Comparison of ENCODE assay signal across 8 cellular contexts in genomic region chr10:44962870-44963738, GRCh38. TPM values are rescaled to one million over a fixed set of nuclear protein-coding genes. Genes with fewer than 3 reads are reported as not detected.
DNase-seq lines count a peak whose midpoint lies in the region; ATAC-seq, FAIRE-seq and TF ChIP-seq lines count a peak whose summit lies in the region.

No MANE protein-coding gene starts in this region.

- no peak overlapping the region for H2BK120ac ChIP-seq in H1 (replicated peaks; ENCODE audit: low read depth, low read length)

- no peak overlapping the region for H4K5ac ChIP-seq in H1 (ENCODE audit: insufficient read length, low read depth, low read length)

- H2AFZ ChIP-seq in H1 (ENCODE audit: low read length) (no peak overlapping the region), neural progenitor cell (replicated peaks) (no peak overlapping the region)

- H3K18ac ChIP-seq in H1 (ENCODE audit: extremely low read depth, low read length): peak overlapping the region; percentile 34; the same call in 1 of the 2 replicates

- H4K8ac ChIP-seq in H1 (ENCODE audit: extremely low read depth, insufficient read depth, low read length): no peak overlapping the region

- peaks cover 25 to 47% (median 34%) of the 10 kb centered on the region in 4 experiments for H3K4me1 ChIP-seq in H1 (replicated peaks in 1 of 4; ENCODE audit: control insufficient read depth in 3 of 4, insufficient read depth in 4 of 4, low read length in 3 of 4)
- peaks cover 50% of the 10 kb centered on the region for H3K4me1 ChIP-seq in neural progenitor cell

- 68% methylated on average over 17 of the region's 19 CpGs; no CpG with 5 or more reads in 1 of the 2 experiments for WGBS in H1 (ENCODE audit: extremely low coverage in 1 of 2, insufficient coverage in 1 of 2, insufficient read length in 1 of 2, insufficient replicate concordance in 2 of 2, low coverage in 1 of 2, low lambda C conversion rate in 2 of 2, missing lambda C conversion rate in 1 of 2), 2 experiments

- H3K79me2 ChIP-seq in H1 (ENCODE audit: control insufficient read depth in 1 of 2, insufficient read depth in 2 of 2, low read length in 2 of 2) (no peaks in the 10 kb centered on the region; a peak in 1 of 4 replicates), neural progenitor cell (ENCODE audit: low read depth) (peaks cover 8% of the 10 kb centered on the region)

- TF ChIP-seq CTCF in H1 (IDR thresholded peaks at IDR 0.05; ENCODE audit: control extremely low read depth in 1 of 3, insufficient read depth in 1 of 3, low read depth in 1 of 3, low read length in 3 of 3) (peak; percentile 28 to 58 (median 54); a peak in 3 of 4 replicates), neural progenitor cell (IDR thresholded peaks at IDR 0.05) (peak; percentile 42)

- no peak overlapping the region for H3K56ac ChIP-seq in H1 (replicated peaks; ENCODE audit: insufficient read length, low read depth, low read length)

- H4K20me1 ChIP-seq in H1 (replicated peaks in 1 of 2; ENCODE audit: control insufficient read depth in 1 of 2, insufficient read depth in 2 of 2, low read length in 2 of 2): no peaks in the 10 kb centered on the region
- no peaks in the 10 kb centered on the region for H4K20me1 ChIP-seq in neural progenitor cell (ENCODE audit: low read depth)

- H3K4me1 Mint-ChIP-seq in neural progenitor cell: peaks cover 80% of the 10 kb centered on the region

- H2BK12ac ChIP-seq in H1 (ENCODE audit: low read depth, low read length): peak overlapping the region; percentile 75; the same call in 1 of the 2 replicates

- H2AK5ac ChIP-seq in H1 (ENCODE audit: low read depth, low read length): peak overlapping the region; percentile 88; the same call in 1 of the 2 replicates

- peaks cover 22% of the 10 kb centered on the region for H3F3A ChIP-seq in neural progenitor cell (ENCODE audit: low read depth)

- TF ChIP-seq RAD21 in H1 (IDR thresholded peaks at IDR 0.05 in 1 of 2, conservative IDR thresholded peaks at IDR 0.05 in 1 of 2; ENCODE audit: low read depth in 2 of 2, low read length in 2 of 2): peak in 1 of 2 experiments; percentile 25; a peak in 2 of 4 replicates

- peak overlapping the region; percentile 9 for H3K4ac ChIP-seq in H1 (replicated peaks; ENCODE audit: insufficient read length, low read depth, low read length)

- H3K36me3 ChIP-seq in H1 (ENCODE audit: control insufficient read depth in 2 of 4, insufficient read depth in 4 of 4, low read length in 3 of 4): no peaks in the 10 kb centered on the region
- no peaks in the 10 kb centered on the region for H3K36me3 ChIP-seq in neural progenitor cell

- H3K27ac Mint-ChIP-seq in neural progenitor cell: peak overlapping the region; percentile 98

- H3K4me3 Mint-ChIP-seq in neural progenitor cell: peak overlapping the region; percentile 0

- H2BK5ac ChIP-seq in H1 (ENCODE audit: low read depth, low read length): peak overlapping the region; percentile 90

- H3K9me3 ChIP-seq in H1 (ENCODE audit: insufficient read depth in 2 of 2, low read depth in 1 of 2, low read length in 1 of 2): no peaks in the 10 kb centered on the region
- no peaks in the 10 kb centered on the region for H3K9me3 ChIP-seq in neural progenitor cell (ENCODE audit: low read depth)

- H3K9me3 Mint-ChIP-seq in neural progenitor cell: no peaks in the 10 kb centered on the region

- CTCF ChIA-PET in H1 (lab: Charles Lee; ENCODE audit: partially characterized antibody): interaction anchor here (0.5 to 11.2 kb wide), 9 partner anchors 10 to 271 kb away, joined by 4 to 143 read pairs (median 18); partner anchors contain the start of gene DEPP1

- ATAC-seq in HG03095 (IDR thresholded peaks at IDR 0.05; ENCODE audit: unreplicated experiment): no peak
- ATAC-seq in GM18517 (IDR thresholded peaks at IDR 0.05; ENCODE audit: unreplicated experiment): no peak

- H4K91ac ChIP-seq in H1 (replicated peaks; ENCODE audit: insufficient read length, low read length): peak overlapping the region; percentile 7

- H3K4me3 ChIP-seq in H1 (ENCODE audit: extremely low read depth in 1 of 4, insufficient read depth in 2 of 4, low read depth in 3 of 4, low read length in 4 of 4): no peak overlapping the region
- H3K4me3 ChIP-seq in neural progenitor cell: peak overlapping the region; percentile 29

- H3K9ac ChIP-seq in H1 (replicated peaks in 1 of 4; ENCODE audit: extremely low read depth in 1 of 4, low read depth in 3 of 4, low read length in 3 of 4): no peak overlapping the region; a peak in 2 of 7 replicates
- H3K9ac ChIP-seq in neural progenitor cell: no peak overlapping the region

- H3K27me3 ChIP-seq in H1 (replicated peaks in 1 of 4; ENCODE audit: control insufficient read depth in 3 of 4, extremely low read depth in 1 of 4, insufficient read depth in 3 of 4, low read length in 3 of 4) (peaks cover 0 to 7% (median 3%) of the 10 kb centered on the region in 4 experiments; a peak in 4 of 7 replicates), neural progenitor cell (peaks cover 16% of the 10 kb centered on the region)

- peak overlapping the region; percentile 98 for H2BK20ac ChIP-seq in H1 (ENCODE audit: low read length)

- no peak for FAIRE-seq in H1 (lab: Jason Lieb, UNC)

- no peaks in the 10 kb centered on the region for H3K27me3 Mint-ChIP-seq in neural progenitor cell (ENCODE audit: insufficient read depth, low read depth)

- POLR2A ChIA-PET in H1 (lab: Charles Lee; ENCODE audit: partially characterized antibody): interaction anchor here (1.0 to 3.5 kb wide), 9 partner anchors 10 to 84 kb away, joined by 4 to 17 read pairs (median 7); partner anchors contain the start of genes DEPP1 and ZNF22

- H3K4me2 ChIP-seq in H1 (ENCODE audit: insufficient read depth in 1 of 2, low read depth in 2 of 2, low read length in 2 of 2) (peak overlapping the region in 1 of 2 experiments; percentile 54; a peak in 2 of 4 replicates), neural progenitor cell (peak overlapping the region; percentile 75)

- peaks cover 8% of the 10 kb centered on the region for H3K23me2 ChIP-seq in H1 (ENCODE audit: low read depth, low read length)

- no peaks in the 10 kb centered on the region for H3K36me3 Mint-ChIP-seq in neural progenitor cell

- H2BK15ac ChIP-seq in H1 (ENCODE audit: low read length): peak overlapping the region; percentile 88; the same call in 1 of the 2 replicates

- H3K27ac ChIP-seq in H1 (ENCODE audit: low read depth, low read length) (no peak overlapping the region), neural progenitor cell (peak overlapping the region; percentile 96)

- no peak overlapping the region for H3K14ac ChIP-seq in H1 (ENCODE audit: insufficient read length)

- peak; percentile 82 for DNase-seq in DMS53 (lab: John Stamatoyannopoulos, UW)
- DNase-seq in NCI-H2107 (lab: John Stamatoyannopoulos, UW): peak; percentile 42
- DNase-seq in H1 (ENCODE audit: low read depth in 1 of 2, low spot score in 2 of 2): peak in 1 of 2 experiments; percentile 60
- peak; percentile 76 for DNase-seq in neural progenitor cell (ENCODE audit: low spot score)
- no peak for DNase-seq in NCI-H1694 treated with DMSO at 0.1 percent for 48 hours (lab: John Stamatoyannopoulos, UW)
- DNase-seq in superior temporal gyrus (ENCODE audit: extremely low spot score): no peak

- TF ChIP-seq EP300 in H1 (IDR thresholded peaks at IDR 0.05; ENCODE audit: borderline replicate concordance in 1 of 2, low read depth in 2 of 2, low read length in 2 of 2): no peak

- H3K23ac ChIP-seq in H1 (ENCODE audit: insufficient read length): no peak overlapping the region

- no peak for TF ChIP-seq POLR2A in H1 (IDR thresholded peaks at IDR 0.05; ENCODE audit: control extremely low read depth in 1 of 2, low read depth in 2 of 2, low read length in 2 of 2)

- no peaks in the 10 kb centered on the region for H3K79me1 ChIP-seq in H1 (ENCODE audit: low read depth, low read length)

RNA-seq across cellular contexts. Expression of gene RASSF4, which starts 3.5 kb away (rescaled TPM):
- 12.3 and 14.5 TPM in 2 replicates for total RNA-seq in H1 (2021; fragmentation: NEBNext Ultra II Directional; extraction: Animal tissue kit (Norgen Biotek cat#: 25700))
- polyA plus RNA-seq in H1 (2011; rRNA removed): 14.3 and 16.1 TPM in 2 replicates
- 17.1 TPM for polyA plus RNA-seq in H1 (2011; cell fraction: cytosol; rRNA removed)
- polyA plus RNA-seq in H1 (2011; cell fraction: nucleus; rRNA removed): 36.6 TPM
- 7.0 to 11.7 TPM (median 8.8 TPM) in 4 replicates for polyA plus RNA-seq in H1 (2012, experiment 1 of 2)
- polyA plus RNA-seq in H1 (2012, experiment 2 of 2): 5.5 TPM
- 7.2 TPM for polyA plus RNA-seq in H1 (2013, experiment 1 of 2)
- polyA plus RNA-seq in H1 (2013, experiment 2 of 2): 6.4 TPM
- polyA minus RNA-seq in H1 (2011; rRNA and poly(A)+ RNA removed): 12.2 and 16.5 TPM in 2 replicates
- polyA minus RNA-seq in H1 (2011; cell fraction: cytosol; rRNA and poly(A)+ RNA removed): 6.1 TPM
- polyA minus RNA-seq in H1 (2011; cell fraction: nucleus; rRNA and poly(A)+ RNA removed): 29.0 TPM
- 3.1 and 9.7 TPM in 2 replicates for total RNA-seq in neural progenitor cell (ENCODE audit: low replicate concordance)

RNA-seq across cellular contexts. Expression of gene DEPP1, which starts 15.5 kb away (rescaled TPM):
- 0.67 and 0.80 TPM in 2 replicates for total RNA-seq in H1 (2021; fragmentation: NEBNext Ultra II Directional; extraction: Animal tissue kit (Norgen Biotek cat#: 25700))
- polyA plus RNA-seq in H1 (2011; rRNA removed): 4.5 and 5.3 TPM in 2 replicates
- 3.6 TPM for polyA plus RNA-seq in H1 (2011; cell fraction: cytosol; rRNA removed)
- polyA plus RNA-seq in H1 (2011; cell fraction: nucleus; rRNA removed): 6.4 TPM
- 1.5 to 2.8 TPM (median 2.0 TPM) in 4 replicates for polyA plus RNA-seq in H1 (2012, experiment 1 of 2)
- 1.9 TPM for polyA plus RNA-seq in H1 (2012, experiment 2 of 2)
- polyA plus RNA-seq in H1 (2013, experiment 1 of 2): 0.14 TPM
- polyA plus RNA-seq in H1 (2013, experiment 2 of 2): 0.07 TPM
- polyA minus RNA-seq in H1 (2011; rRNA and poly(A)+ RNA removed): 6.2 and 6.3 TPM in 2 replicates
- 2.8 TPM for polyA minus RNA-seq in H1 (2011; cell fraction: cytosol; rRNA and poly(A)+ RNA removed)
- 6.5 TPM for polyA minus RNA-seq in H1 (2011; cell fraction: nucleus; rRNA and poly(A)+ RNA removed)
- 0.71 TPM in 1 of 2 replicates, not detected in the other for total RNA-seq in neural progenitor cell (ENCODE audit: low replicate concordance)

RNA-seq across cellular contexts. Expression of gene ZNF22, which starts 37.6 kb away (rescaled TPM):
- total RNA-seq in H1 (2021; fragmentation: NEBNext Ultra II Directional; extraction: Animal tissue kit (Norgen Biotek cat#: 25700)): 42.5 and 45.2 TPM in 2 replicates
- 9.6 and 18.2 TPM in 2 replicates for polyA plus RNA-seq in H1 (2011; rRNA removed)
- polyA plus RNA-seq in H1 (2011; cell fraction: cytosol; rRNA removed): 20.3 TPM
- 7.0 TPM for polyA plus RNA-seq in H1 (2011; cell fraction: nucleus; rRNA removed)
- polyA plus RNA-seq in H1 (2012, experiment 1 of 2): 18.8 to 33.6 TPM (median 19.8 TPM) in 4 replicates
- 2.6 TPM for polyA plus RNA-seq in H1 (2012, experiment 2 of 2)
- 40.3 TPM for polyA plus RNA-seq in H1 (2013, experiment 1 of 2)
- 40.4 TPM for polyA plus RNA-seq in H1 (2013, experiment 2 of 2)
- polyA minus RNA-seq in H1 (2011; rRNA and poly(A)+ RNA removed): 10.3 and 11.8 TPM in 2 replicates
- 7.1 TPM for polyA minus RNA-seq in H1 (2011; cell fraction: cytosol; rRNA and poly(A)+ RNA removed)
- polyA minus RNA-seq in H1 (2011; cell fraction: nucleus; rRNA and poly(A)+ RNA removed): 10.3 TPM
- 60.2 and 81.0 TPM in 2 replicates for total RNA-seq in neural progenitor cell (ENCODE audit: low replicate concordance)

RNA-seq across cellular contexts. Expression of gene TMEM72, which starts 52.0 kb away (rescaled TPM):
- not detected in 2 replicates for total RNA-seq in H1 (2021; fragmentation: NEBNext Ultra II Directional; extraction: Animal tissue kit (Norgen Biotek cat#: 25700))
- polyA plus RNA-seq in H1 (2011; rRNA removed): not detected in 2 replicates
- polyA plus RNA-seq in H1 (2011; cell fraction: cytosol; rRNA removed): 0.03 TPM
- not detected for polyA plus RNA-seq in H1 (2011; cell fraction: nucleus; rRNA removed)
- polyA plus RNA-seq in H1 (2012, experiment 1 of 2): not detected in 4 replicates
- not detected for polyA plus RNA-seq in H1 (2012, experiment 2 of 2)
- not detected for polyA plus RNA-seq in H1 (2013, experiment 1 of 2)
- not detected for polyA plus RNA-seq in H1 (2013, experiment 2 of 2)
- not detected in 2 replicates for polyA minus RNA-seq in H1 (2011; rRNA and poly(A)+ RNA removed)
- not detected for polyA minus RNA-seq in H1 (2011; cell fraction: cytosol; rRNA and poly(A)+ RNA removed)
- not detected for polyA minus RNA-seq in H1 (2011; cell fraction: nucleus; rRNA and poly(A)+ RNA removed)
- total RNA-seq in neural progenitor cell (ENCODE audit: low replicate concordance): not detected in 2 replicates

Comparison
In these comparisons a context has a peak if more than half of its experiments do, and no peak if none do; other contexts are left out.
1. DNase-seq: peak in DMS53 (single experiment), NCI-H2107 (single experiment) and neural progenitor cell (single experiment); none in NCI-H1694 treated with DMSO at 0.1 percent for 48 hours (single experiment) and superior temporal gyrus (single experiment).